Comparison of ENCODE assay signal across 1 cellular context in the genomic region with DNA sequence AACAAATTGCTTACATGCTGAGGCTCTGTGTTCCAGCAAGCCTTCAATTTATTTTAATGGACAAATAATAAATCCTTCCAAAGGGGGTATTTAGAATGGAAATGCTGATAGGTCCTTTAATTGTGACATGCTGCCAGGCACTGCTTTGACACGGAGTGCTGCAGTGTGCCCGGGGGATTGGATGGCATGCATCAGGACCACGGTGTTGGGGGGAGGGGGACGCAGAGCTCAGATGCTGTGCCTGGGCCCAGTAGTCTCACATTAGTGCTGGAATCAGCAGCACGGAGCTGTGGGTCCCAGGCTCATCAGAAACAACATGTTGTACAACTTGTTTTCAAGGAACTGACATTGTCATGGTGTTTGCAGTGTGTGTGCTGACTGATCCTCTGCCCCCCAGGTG.
TF ChIP-seq lines count a peak whose summit lies in the region.

No MANE protein-coding gene starts in this region.

TF ChIP-seq in SK-N-SH, 30 proteins besides CTCF, POLR2A, EP300 and RAD21 (continued from another document):
- TF ChIP-seq, protein P1, sequence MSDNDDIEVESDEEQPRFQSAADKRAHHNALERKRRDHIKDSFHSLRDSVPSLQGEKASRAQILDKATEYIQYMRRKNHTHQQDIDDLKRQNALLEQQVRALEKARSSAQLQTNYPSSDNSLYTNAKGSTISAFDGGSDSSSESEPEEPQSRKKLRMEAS (IDR thresholded peaks at IDR 0.05; ENCODE audit: low read depth) = no peak
- TF ChIP-seq EZH2phosphoT487 (IDR thresholded peaks at IDR 0.05; ENCODE audit: borderline replicate concordance, low read depth) = no peak
